In the genomic region with DNA sequence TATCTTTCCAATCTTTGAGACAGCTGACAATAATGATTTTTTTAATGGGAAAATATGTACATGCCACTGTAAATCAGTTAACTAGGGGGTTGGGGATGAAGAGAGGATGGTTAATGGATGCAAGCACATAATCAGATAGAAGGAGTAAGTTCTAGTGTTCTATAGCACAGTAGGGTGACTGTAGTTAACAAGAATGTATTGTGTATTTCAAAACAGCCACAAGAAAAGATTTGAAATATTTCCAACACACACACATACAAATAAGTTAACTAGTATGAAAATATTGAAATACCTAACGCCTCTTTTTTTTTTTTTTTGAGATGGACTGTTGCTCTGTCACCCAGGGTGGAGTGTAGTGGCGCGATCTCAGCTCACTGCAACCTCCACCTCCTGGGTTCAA, we compare ENCODE assay signal across 22 cellular contexts.
DNase-seq lines count a peak whose midpoint lies in the region; ATAC-seq, FAIRE-seq and TF ChIP-seq lines count a peak whose summit lies in the region.
"Had no signal": no experiment of that assay in that cellular context is flagged by ENCODE, and none has a peak within 500 bp of the region (broad histone marks: within the 10 kb centered on the region; RNA-seq: fewer than 3 reads in every experiment).

No MANE protein-coding gene starts in this region.

- no peak overlapping the region for H3K4ac ChIP-seq in IMR-90 (ENCODE audit: low read depth, low read length)

- no peak overlapping the region for H3K18ac ChIP-seq in IMR-90 (ENCODE audit: low read depth, low read length)

- POLR2A ChIA-PET in AG04449 (lab: Yijun Ruan, JAX) (no interaction called here), IMR-90 (lab: Charles Lee; ENCODE audit: unreplicated experiment) (no interaction called here)

- H2BK15ac ChIP-seq in IMR-90 (ENCODE audit: low read depth, low read length), result no peak overlapping the region

- H4K5ac ChIP-seq in IMR-90 (ENCODE audit: low read depth, low read length), result no peak overlapping the region

- H3K9me1 ChIP-seq in IMR-90 (ENCODE audit: insufficient read depth, low read length), result no peaks in the 10 kb centered on the region; the same call in 1 of the 2 replicates

- no peak overlapping the region for H3K56ac ChIP-seq in IMR-90 (ENCODE audit: extremely low read depth, insufficient read depth, low read length)

- TF ChIP-seq CTCF in AG04449 (IDR thresholded peaks at IDR 0.05; ENCODE audit: insufficient read depth, low read length, missing control alignments) (no peak), IMR-90 (conservative IDR thresholded peaks at IDR 0.05; ENCODE audit: low read depth, low read length) (no peak), bronchial epithelial cell (IDR thresholded peaks at IDR 0.05; ENCODE audit: insufficient read depth, low read length, severe bottlenecking) (no peak), kidney (IDR thresholded peaks at IDR 0.05; ENCODE audit: borderline replicate concordance, extremely low read depth, insufficient read depth) (no peak), GM20000 (IDR thresholded peaks at IDR 0.05; ENCODE audit: extremely low read depth, missing control alignments) (no peak), colonic mucosa (IDR thresholded peaks at IDR 0.05) (no peak)

- no peak overlapping the region for H2BK120ac ChIP-seq in IMR-90 (ENCODE audit: low read depth, low read length)

- H3K9ac ChIP-seq in IMR-90 (ENCODE audit: low read depth, low read length) (no peak overlapping the region), kidney (ENCODE audit: low read length in 2 of 2) (no peak overlapping the region), colonic mucosa (ENCODE audit: low read depth in 2 of 2, low read length in 2 of 2) (no peak overlapping the region)
- H3K9ac ChIP-seq: BLaER1 had no signal

- no peak overlapping the region for H3K23ac ChIP-seq in IMR-90 (ENCODE audit: low read depth, low read length)

- H4K8ac ChIP-seq in IMR-90 (ENCODE audit: low read depth in 2 of 2, low read length in 2 of 2), result no peak overlapping the region

- intact Hi-C loops in IMR-90 (cut with micrococcal nuclease), result loop anchor here (5.0 kb wide), 1 partner anchor 583 kb away; no protein-coding TSS in a partner anchor
- intact Hi-C loops in kidney (cut with DNase I), result no loop called here
- intact Hi-C loops in colonic mucosa (cut with DNase I), result no loop called here

- no TSS peak for BruUV-seq in IMR-90 (replicated peaks; lab: Mats Ljungman, UMichigan)

- H2AK9ac ChIP-seq in IMR-90 (replicated peaks; ENCODE audit: low read depth, low read length, poor library complexity), result no peak overlapping the region

- H3K4me1 ChIP-seq in IMR-90 (ENCODE audit: control insufficient read depth, insufficient read depth, low read length) (no peaks in the 10 kb centered on the region), kidney (ENCODE audit: control insufficient read depth in 1 of 2, insufficient read depth in 1 of 2, low read depth in 1 of 2, low read length in 2 of 2) (no peaks in the 10 kb centered on the region), colonic mucosa (peaks cover 6% of the 10 kb centered on the region), HAP-1 (peaks cover 35% of the 10 kb centered on the region)

- no peaks in the 10 kb centered on the region for H3K79me1 ChIP-seq in IMR-90 (ENCODE audit: low read depth in 1 of 2, low read length in 2 of 2)

- dilution Hi-C loops in IMR-90 (cut with HindIII; ENCODE audit: low sequenced_read_pairs, unreplicated experiment), result no loop called here

- no peak overlapping the region for H2BK20ac ChIP-seq in IMR-90 (ENCODE audit: low read depth, low read length)

- H3K9me3 ChIP-seq in IMR-90 (ENCODE audit: control insufficient read depth, insufficient read depth, low read length), result no peaks in the 10 kb centered on the region
- no peaks in the 10 kb centered on the region for H3K9me3 ChIP-seq in kidney (ENCODE audit: control insufficient read depth in 1 of 2, low read length in 2 of 2)
- H3K9me3 ChIP-seq in colonic mucosa, result no peaks in the 10 kb centered on the region
- no peaks in the 10 kb centered on the region for H3K9me3 ChIP-seq in HAP-1
- H3K9me3 ChIP-seq: heart right ventricle, neutrophil, spleen had no signal

- peak; percentile 41 for DNase-seq in AG04449 (ENCODE audit: low read depth, low spot score)
- peak; percentile 65 for DNase-seq in IMR-90
- DNase-seq in bronchial epithelial cell (ENCODE audit: low read depth), result peak; percentile 49
- peak; percentile 88 for DNase-seq in iris pigment epithelial cell (ENCODE audit: low read depth)
- DNase-seq in kidney, result no peak
- DNase-seq in GM20000 (ENCODE audit: low spot score), result no peak
- no peak for DNase-seq in colonic mucosa
- no peak for DNase-seq in HAP-1 (ENCODE audit: low spot score in 2 of 2)
- DNase-seq: activated CD4-positive, alpha-beta T cell treated with anti-CD3 and anti-CD28 coated beads, Interleukin-2, amount 10 ng/mL, durations not matched to agents 24 days and 14 days; activated naive CD8-positive, alpha-beta T cell treated with anti-CD3 and anti-CD28 coated beads for 36 hours; dorsolateral prefrontal cortex; GDM1; heart right ventricle; NCI-H1694; NCI-H748 treated with DMSO at 0.1 percent for 48 hours; SIG-M5; spleen had no signal

- H3K36me3 ChIP-seq in IMR-90 (ENCODE audit: control insufficient read depth, insufficient read depth, low read length), result no peaks in the 10 kb centered on the region
- no peaks in the 10 kb centered on the region for H3K36me3 ChIP-seq in bronchial epithelial cell (ENCODE audit: control insufficient read depth, insufficient read depth, low read length)
- no peaks in the 10 kb centered on the region for H3K36me3 ChIP-seq in kidney (ENCODE audit: control insufficient read depth in 1 of 2, insufficient read depth in 2 of 2, low read length in 2 of 2)
- no peaks in the 10 kb centered on the region for H3K36me3 ChIP-seq in colonic mucosa
- no peaks in the 10 kb centered on the region for H3K36me3 ChIP-seq in HAP-1 (replicated peaks)
- H3K36me3 ChIP-seq: BLaER1, cardiac muscle cell, heart right ventricle, neutrophil, spleen had no signal

- no peak overlapping the region for H4K91ac ChIP-seq in IMR-90 (ENCODE audit: insufficient read depth, low read depth, low read length)

- TF ChIP-seq POLR2A in IMR-90 (IDR thresholded peaks at IDR 0.05; ENCODE audit: low read depth, low read length), result no peak

- peak; percentile 77 for ATAC-seq in IMR-90 (ENCODE audit: low read depth)
- ATAC-seq: heart right ventricle, K562 had no signal

- WGBS in IMR-90 (ENCODE audit: extremely low coverage in 2 of 2, insufficient read length in 1 of 2), 2 experiments, result no CpG with 5 or more reads among the region's 3 CpGs

- CTCF ChIA-PET in AG04449 (lab: Yijun Ruan, JAX) (interaction anchor here (3.1 kb wide), 1 partner anchor 10 kb away, joined by 16 read pairs; no protein-coding TSS in a partner anchor), IMR-90 (lab: Yijun Ruan, JAX) (interaction anchor here (0.7 kb wide), 1 partner anchor 201 kb away, joined by 4 read pairs; no protein-coding TSS in a partner anchor)

- no peak overlapping the region for H3K14ac ChIP-seq in IMR-90 (replicated peaks; ENCODE audit: low read depth, low read length)

- FAIRE-seq in bronchial epithelial cell (lab: Jason Lieb, UNC), result no peak
- no peak for FAIRE-seq in kidney (lab: Jason Lieb, UNC)
- FAIRE-seq: A204.1, K562 had no signal

- no peak overlapping the region for H3K27ac ChIP-seq in IMR-90 (ENCODE audit: insufficient read depth, low read length)
- no peak overlapping the region for H3K27ac ChIP-seq in kidney (ENCODE audit: low read depth in 2 of 2, low read length in 2 of 2)
- no peak overlapping the region for H3K27ac ChIP-seq in colonic mucosa
- H3K27ac ChIP-seq: BLaER1, cardiac muscle cell, dorsolateral prefrontal cortex, heart right ventricle, neutrophil, spleen had no signal

- in situ Hi-C loops in IMR-90 (cut with MboI; ENCODE audit: low sequenced_read_pairs), result no loop called here
- in situ Hi-C loops in HAP-1 (cut with MboI; ENCODE audit: low sequenced_read_pairs), result no loop called here

- H3K27me3 ChIP-seq in IMR-90 (ENCODE audit: control insufficient read depth, insufficient read depth, low read length) (no peaks in the 10 kb centered on the region; the same call in 1 of the 2 replicates), bronchial epithelial cell (ENCODE audit: control insufficient read depth, insufficient read depth, low read length) (no peaks in the 10 kb centered on the region), colonic mucosa (no peaks in the 10 kb centered on the region), HAP-1 (ENCODE audit: low read depth) (no peaks in the 10 kb centered on the region)
- H3K27me3 ChIP-seq: BLaER1, cardiac muscle cell, dorsolateral prefrontal cortex had no signal

- H2AK5ac ChIP-seq in IMR-90 (ENCODE audit: low read depth, low read length), result no peak overlapping the region

- H4K20me1 ChIP-seq in IMR-90 (ENCODE audit: insufficient read depth, low read length), result no peaks in the 10 kb centered on the region
- H4K20me1 ChIP-seq: BLaER1 had no signal

- no peak for TF ChIP-seq RAD21 in IMR-90 (IDR thresholded peaks at IDR 0.05; ENCODE audit: low read length)

- H3K4me3 ChIP-seq in AG04449 (ENCODE audit: low read depth, low read length) (no peak overlapping the region), IMR-90 (ENCODE audit: insufficient read depth, low read depth, low read length) (no peak overlapping the region), bronchial epithelial cell (ENCODE audit: low read depth, low read length) (no peak overlapping the region), kidney (ENCODE audit: low read length in 2 of 2) (no peak overlapping the region), colonic mucosa (no peak overlapping the region), HAP-1 (no peak overlapping the region)
- H3K4me3 ChIP-seq: BLaER1, cardiac muscle cell, dorsolateral prefrontal cortex, heart right ventricle, K562, spleen had no signal

- no peak overlapping the region for H2AFZ ChIP-seq in IMR-90 (replicated peaks; ENCODE audit: low read length, poor library complexity)

- H2BK5ac ChIP-seq in IMR-90 (ENCODE audit: low read depth, low read length, poor library complexity, severe bottlenecking), result no peak overlapping the region

- no peak overlapping the region for H3K4me2 ChIP-seq in IMR-90 (ENCODE audit: low read depth, low read length)
- H3K4me2 ChIP-seq: BLaER1 had no signal

TF ChIP-seq in IMR-90, 13 proteins besides CTCF, POLR2A, EP300 and RAD21 (continues in another document):
- TF ChIP-seq, protein P1, sequence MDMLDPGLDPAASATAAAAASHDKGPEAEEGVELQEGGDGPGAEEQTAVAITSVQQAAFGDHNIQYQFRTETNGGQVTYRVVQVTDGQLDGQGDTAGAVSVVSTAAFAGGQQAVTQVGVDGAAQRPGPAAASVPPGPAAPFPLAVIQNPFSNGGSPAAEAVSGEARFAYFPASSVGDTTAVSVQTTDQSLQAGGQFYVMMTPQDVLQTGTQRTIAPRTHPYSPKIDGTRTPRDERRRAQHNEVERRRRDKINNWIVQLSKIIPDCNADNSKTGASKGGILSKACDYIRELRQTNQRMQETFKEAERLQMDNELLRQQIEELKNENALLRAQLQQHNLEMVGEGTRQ (IDR thresholded peaks at IDR 0.05; ENCODE audit: low read depth, low read length), result no peak
- no peak for TF ChIP-seq RCOR1 (IDR thresholded peaks at IDR 0.05; ENCODE audit: insufficient replicate concordance, low read length)
- TF ChIP-seq MAFK (IDR thresholded peaks at IDR 0.05; ENCODE audit: low read depth, low read length), result no peak

Comparison
In these comparisons a context has a peak if more than half of its experiments do, and no peak if none do; other contexts are left out.
1. DNase-seq: peak in AG04449 (single experiment), IMR-90 (single experiment), bronchial epithelial cell (single experiment) and iris pigment epithelial cell (single experiment); none in kidney (single experiment), GM20000 (single experiment), colonic mucosa (single experiment) and HAP-1 (0 of 2).